In the genomic region with DNA sequence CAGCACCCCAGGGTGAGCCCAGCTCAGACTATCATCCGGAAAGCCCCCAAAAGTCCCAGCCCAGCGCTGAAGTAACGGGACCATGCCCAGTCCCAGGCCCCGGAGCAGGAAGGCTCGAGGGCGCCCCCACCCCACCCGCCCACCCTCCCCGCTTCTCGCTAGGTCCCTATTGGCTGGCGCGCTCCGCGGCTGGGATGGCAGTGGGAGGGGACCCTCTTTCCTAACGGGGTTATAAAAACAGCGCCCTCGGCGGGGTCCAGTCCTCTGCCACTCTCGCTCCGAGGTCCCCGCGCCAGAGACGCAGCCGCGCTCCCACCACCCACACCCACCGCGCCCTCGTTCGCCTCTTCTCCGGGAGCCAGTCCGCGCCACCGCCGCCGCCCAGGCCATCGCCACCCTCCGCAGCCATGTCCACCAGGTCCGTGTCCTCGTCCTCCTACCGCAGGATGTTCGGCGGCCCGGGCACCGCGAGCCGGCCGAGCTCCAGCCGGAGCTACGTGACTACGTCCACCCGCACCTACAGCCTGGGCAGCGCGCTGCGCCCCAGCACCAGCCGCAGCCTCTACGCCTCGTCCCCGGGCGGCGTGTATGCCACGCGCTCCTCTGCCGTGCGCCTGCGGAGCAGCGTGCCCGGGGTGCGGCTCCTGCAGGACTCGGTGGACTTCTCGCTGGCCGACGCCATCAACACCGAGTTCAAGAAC, we compare ENCODE assay signal across 7 cellular contexts. TPM values are rescaled to one million over a fixed set of nuclear protein-coding genes. Genes with fewer than 3 reads are reported as not detected.
A peak's percentile ranks its signal among the peaks of the same experiment; 100 is the strongest.
DNase-seq lines count a peak whose midpoint lies in the region; ATAC-seq and TF ChIP-seq lines count a peak whose summit lies in the region.

No MANE protein-coding gene starts in this region.

- intact Hi-C loops in spleen (cut with DNase I; ENCODE audit: low total_unique reads), result no loop called here

- H3K9me3 ChIP-seq in iPS-18a (ENCODE audit: control insufficient read depth, low read depth, low read length) (no peaks in the 10 kb centered on the region), spleen (no peaks in the 10 kb centered on the region)

- peak overlapping the region; percentile 75 for H3K9ac ChIP-seq in iPS-18a (ENCODE audit: low read length)

- peaks cover 20% of the 10 kb centered on the region for H3K27me3 ChIP-seq in iPS-18a (ENCODE audit: control insufficient read depth, insufficient read depth, low read length)
- no peaks in the 10 kb centered on the region for H3K27me3 ChIP-seq in spleen (replicated peaks in 1 of 7)

- ATAC-seq in GM18508 (IDR thresholded peaks at IDR 0.05; ENCODE audit: insufficient read depth, unreplicated experiment) (peak; percentile 1), HG03159 (IDR thresholded peaks at IDR 0.05; ENCODE audit: unreplicated experiment) (peak; percentile 10), GM18868 (IDR thresholded peaks at IDR 0.05; ENCODE audit: unreplicated experiment) (no peak)

- H3K4me3 ChIP-seq in astrocyte of the cerebellum (ENCODE audit: low read depth, low read length) (peak overlapping the region; percentile 86), iPS-18a (ENCODE audit: low read length) (peak overlapping the region; percentile 76), spleen (peak overlapping the region; percentile 93 to 99 (median 96))

- peaks cover 20% of the 10 kb centered on the region for H3K4me1 ChIP-seq in iPS-18a (ENCODE audit: control insufficient read depth, low read depth, low read length)
- H3K4me1 ChIP-seq in spleen, result peaks cover 13 to 68% (median 58%) of the 10 kb centered on the region in 6 donors

- peak; percentile 80 for DNase-seq in T-helper 9 cell
- DNase-seq in astrocyte of the cerebellum (ENCODE audit: low read depth), result peak; percentile 87
- DNase-seq in spleen, result peak; percentile 95

- peak in 2 of 3 donors; percentile 48 to 92 for TF ChIP-seq POLR2A in spleen (IDR thresholded peaks at IDR 0.05)

- TF ChIP-seq CTCF in astrocyte of the cerebellum (IDR thresholded peaks at IDR 0.05; ENCODE audit: low read depth, low read length, missing control alignments) (no peak), spleen (IDR thresholded peaks at IDR 0.05 in 8 of 11, conservative IDR thresholded peaks at IDR 0.05 in 3 of 11) (peak in 2 of 11 experiments; percentile 10 to 19)

- 0 to 1% (median 1%) methylated on average over 6 to 72 of the region's 72 CpGs for WGBS in spleen, 5 donors

- in situ Hi-C loops in astrocyte of the cerebellum (cut with HindIII; ENCODE audit: low sequenced_read_pairs), result no loop called here

- H3K27ac ChIP-seq in iPS-18a (ENCODE audit: low read length) (no peak overlapping the region), spleen (peak overlapping the region; percentile 93 to 100 (median 99))

- H3K36me3 ChIP-seq in iPS-18a (ENCODE audit: control insufficient read depth, low read depth, low read length) (peaks cover 28% of the 10 kb centered on the region), spleen (peaks cover 6 to 39% (median 32%) of the 10 kb centered on the region in 6 donors)

RNA-seq across cellular contexts. Expression of a gene that starts 1.1 kb away (rescaled TPM):
- 1,000 to 10,000 TPM; 1,061 to 2,377 (median 1,594) TPM for total RNA-seq in spleen
- polyA plus RNA-seq in spleen, result 100 to 1,000 TPM; 510 to 672 (median 660) TPM

RNA-seq across cellular contexts. Expression of a gene that starts 27.7 kb away (rescaled TPM):
- 10 to 100 TPM in 6 of 7 donors, 1 to 10 TPM in 1; 9.6 to 40.0 (median 16.3) TPM for total RNA-seq in spleen
- 1 to 10 TPM; 1.6 to 3.1 (median 2.3) TPM for polyA plus RNA-seq in spleen
